In genomic region chr16:67733734-67734470, GRCh38 we compare ENCODE assay signal across 15 cellular contexts.
"Had no signal": no experiment of that assay in that cellular context is flagged by ENCODE, and none has a peak within 500 bp of the region (broad histone marks: within the 10 kb centered on the region; RNA-seq: fewer than 3 reads in every experiment).

No MANE protein-coding gene starts in this region.

- FAIRE-seq: colon, small intestine had no signal

- H3K27ac Mint-ChIP-seq: dendritic cell treated with granulocyte-macrophage colony-stimulating factor and Interleukin-4, amounts not matched to agents 40 ng/mL and 50 ng/mL, for 4 days; naive thymus-derived CD4-positive, alpha-beta T cell; stimulated activated naive CD8-positive, alpha-beta T cell treated with anti-CD3 and anti-CD28 coated beads, Interleukin-15, Interleukin-2, amounts not matched to agents 100 ng/mL and 50 ng/mL, for 24 hours had no signal

- ATAC-seq: foreskin keratinocyte; left colon; left ventricle myocardium superior; naive thymus-derived CD4-positive, alpha-beta T cell had no signal

- H3K9me3 Mint-ChIP-seq: dendritic cell treated with granulocyte-macrophage colony-stimulating factor and Interleukin-4, amounts not matched to agents 40 ng/mL and 50 ng/mL, for 4 days; naive thymus-derived CD4-positive, alpha-beta T cell; stimulated activated naive CD8-positive, alpha-beta T cell treated with anti-CD3 and anti-CD28 coated beads, Interleukin-15, Interleukin-2, amounts not matched to agents 100 ng/mL and 50 ng/mL, for 24 hours had no signal

- DNase-seq: foreskin keratinocyte; left colon; left ventricle myocardium superior; mesendoderm; naive thymus-derived CD4-positive, alpha-beta T cell; right cardiac atrium; small intestine; stimulated activated CD4-positive, alpha-beta T cell treated with anti-CD3 and anti-CD28 coated beads, Interleukin-12 subunit alpha, Interleukin-12 subunit beta, amount 100 ng/mL, for 4 hours; stimulated activated CD4-positive, alpha-beta T cell treated with anti-CD3 and anti-CD28 coated beads, Interleukin-2, amount 100 ng/mL, for 48 hours; tibial artery; upper lobe of left lung; uterus had no signal

- H3K27me3 Mint-ChIP-seq: dendritic cell treated with granulocyte-macrophage colony-stimulating factor and Interleukin-4, amounts not matched to agents 40 ng/mL and 50 ng/mL, for 4 days; naive thymus-derived CD4-positive, alpha-beta T cell; stimulated activated naive CD8-positive, alpha-beta T cell treated with anti-CD3 and anti-CD28 coated beads, Interleukin-15, Interleukin-2, amounts not matched to agents 100 ng/mL and 50 ng/mL, for 24 hours had no signal

- H3K4me3 Mint-ChIP-seq: dendritic cell treated with granulocyte-macrophage colony-stimulating factor and Interleukin-4, amounts not matched to agents 40 ng/mL and 50 ng/mL, for 4 days; naive thymus-derived CD4-positive, alpha-beta T cell; stimulated activated naive CD8-positive, alpha-beta T cell treated with anti-CD3 and anti-CD28 coated beads, Interleukin-15, Interleukin-2, amounts not matched to agents 100 ng/mL and 50 ng/mL, for 24 hours had no signal
